ENCODE assay signal across 8 cellular contexts in genomic region chr12:122895757-122896636, GRCh38. TPM values are rescaled to one million over a fixed set of nuclear protein-coding genes. Genes with fewer than 3 reads are reported as not detected.
DNase-seq lines count a peak whose midpoint lies in the region; ATAC-seq and TF ChIP-seq lines count a peak whose summit lies in the region.

Gene VPS37B (minus strand): TSS chr12:122896124. CDS start chr12:122896062, 62 bp downstream.

- TF ChIP-seq RAD21 in liver (IDR thresholded peaks at IDR 0.05), result no peak

- H3K9me3 ChIP-seq in liver (ENCODE audit: control insufficient read depth in 4 of 4, low read length in 3 of 4), result no peaks in the 10 kb centered on the region

- H3K4me3 ChIP-seq in HFF-Myc (replicated peaks; ENCODE audit: low read depth, low read length), result peak within 1 kb of the TSS; percentile 95
- H3K4me3 ChIP-seq in liver (ENCODE audit: low read depth in 1 of 3, low read length in 3 of 3), result peak within 1 kb of the TSS; percentile 78 to 95 (median 92)

- H3K27ac ChIP-seq in liver (ENCODE audit: low read depth in 1 of 2, low read length in 2 of 2), result peak within 1 kb of the TSS; percentile 85 to 91

- 9% methylated on average over 78 of the region's 78 CpGs for WGBS in liver

- peaks cover 1 to 20% (median 18%) of the 10 kb centered on the region in 4 donors for H3K4me1 ChIP-seq in liver (ENCODE audit: control insufficient read depth in 4 of 4, insufficient read depth in 4 of 4, low read length in 3 of 4)

- no peak for TF ChIP-seq CTCF in HFF-Myc (IDR thresholded peaks at IDR 0.05; ENCODE audit: low read depth, low read length, missing control alignments)
- TF ChIP-seq CTCF in liver (IDR thresholded peaks at IDR 0.05; ENCODE audit: low read depth, low read length, missing input control), result peak; percentile 6

- peak within 1 kb of the TSS; percentile 91 to 99 for H3K9ac ChIP-seq in liver (ENCODE audit: low read depth in 1 of 2, low read length in 2 of 2)

- no peaks in the 10 kb centered on the region for H3K27me3 ChIP-seq in liver (ENCODE audit: control insufficient read depth in 4 of 4, insufficient read depth in 4 of 4, low read length in 3 of 4)

- peaks cover 0 to 2% (median 0%) of the 10 kb centered on the region in 4 donors for H3K36me3 ChIP-seq in liver (ENCODE audit: control insufficient read depth in 4 of 4, insufficient read depth in 3 of 4, low read depth in 1 of 4, low read length in 3 of 4)

- ATAC-seq in GM19455 (IDR thresholded peaks at IDR 0.05; ENCODE audit: unreplicated experiment), result no peak

- peak; percentile 81 for DNase-seq in EH (ENCODE audit: low read depth)
- peak; percentile 67 for DNase-seq in HFF-Myc (ENCODE audit: extremely low read depth, low read depth)
- peak; percentile 85 for DNase-seq in NCI-H345 (lab: John Stamatoyannopoulos, UW)
- peak; percentile 82 to 86 for DNase-seq in activated CD4-positive, alpha-beta T cell treated with anti-CD3 and anti-CD28 coated beads, Interleukin-2, amount 50 U/mL, for 48 hours
- peak; percentile 92 for DNase-seq in dermis blood vessel endothelial cell
- peak; percentile 81 to 90 for DNase-seq in stimulated activated CD4-positive, alpha-beta T cell treated with anti-CD3 and anti-CD28 coated beads, Interleukin-2, amount 100 ng/mL, for 48 hours

TF ChIP-seq in liver, 16 proteins besides CTCF, POLR2A, EP300 and RAD21:
- TF ChIP-seq JUND (IDR thresholded peaks at IDR 0.05), result peak; percentile 33 to 64
- no peak for TF ChIP-seq SP1 (IDR thresholded peaks at IDR 0.05)
- TF ChIP-seq NR2F2 (IDR thresholded peaks at IDR 0.05), result no peak
- TF ChIP-seq ATF3 (IDR thresholded peaks at IDR 0.05), result peak; percentile 54
- no peak for TF ChIP-seq HNF4G (IDR thresholded peaks at IDR 0.05)
- TF ChIP-seq REST (IDR thresholded peaks at IDR 0.05), result no peak
- no peak for TF ChIP-seq TAF1 (conservative IDR thresholded peaks at IDR 0.05)
- TF ChIP-seq HNF4A (conservative IDR thresholded peaks at IDR 0.05), result no peak
- no peak for TF ChIP-seq EGR1 (IDR thresholded peaks at IDR 0.05; ENCODE audit: low read depth in 2 of 2)
- no peak for TF ChIP-seq ZBTB33 (IDR thresholded peaks at IDR 0.05)
- TF ChIP-seq FOXA1 (IDR thresholded peaks at IDR 0.05), result no peak
- TF ChIP-seq GABPA (IDR thresholded peaks at IDR 0.05 in 1 of 2, conservative IDR thresholded peaks at IDR 0.05 in 1 of 2), result peak; percentile 71 to 90
- no peak for TF ChIP-seq FOXA2 (IDR thresholded peaks at IDR 0.05)
- peak; percentile 56 for TF ChIP-seq YY1 (IDR thresholded peaks at IDR 0.05)
- no peak for TF ChIP-seq RXRA (IDR thresholded peaks at IDR 0.05)
- no peak for TF ChIP-seq MAX (IDR thresholded peaks at IDR 0.05)

RNA-seq across cellular contexts. Expression of gene VPS37B, which starts in this region (rescaled TPM):
- total RNA-seq in dermis blood vessel endothelial cell, result 19.6 and 21.2 TPM in 2 replicates
- 1 to 10 TPM; 4.4 to 6.8 TPM for total RNA-seq in liver
- 1 to 10 TPM; 2.3 to 3.2 TPM for polyA plus RNA-seq in liver
